ENCODE assay signal across 1 cellular context in genomic region chr19:45882652-45883585, GRCh38.
TF ChIP-seq lines count a peak whose summit lies in the region.

No MANE protein-coding gene starts in this region.

TF ChIP-seq in HepG2, 621 proteins besides CTCF, POLR2A, EP300 and RAD21 (continued from another document and continues in another):
- no peak for TF ChIP-seq AKNA (CRISPR knock-in tag; IDR thresholded peaks at IDR 0.05; ENCODE audit: borderline replicate concordance)
- peak; percentile 52 for TF ChIP-seq BRD4 (CRISPR knock-in tag; IDR thresholded peaks at IDR 0.05)
- TF ChIP-seq CEBPG (CRISPR knock-in tag; IDR thresholded peaks at IDR 0.05), result peak; percentile 34
- no peak; the same call in 1 of the 2 replicates for TF ChIP-seq IRF9 (CRISPR knock-in tag; IDR thresholded peaks at IDR 0.05; ENCODE audit: borderline replicate concordance)
- TF ChIP-seq DDIT3 (CRISPR knock-in tag; IDR thresholded peaks at IDR 0.05), result no peak
- no peak for TF ChIP-seq SYNCRIP (IDR thresholded peaks at IDR 0.05; ENCODE audit: insufficient read depth, low read depth, low read length)
- no peak for TF ChIP-seq ZNF468 (CRISPR knock-in tag; IDR thresholded peaks at IDR 0.05)
- TF ChIP-seq MED1 (CRISPR knock-in tag; IDR thresholded peaks at IDR 0.05), result peak; percentile 95
- no peak for TF ChIP-seq ZNF619 (CRISPR knock-in tag; IDR thresholded peaks at IDR 0.05)
- no peak for TF ChIP-seq U2AF1 (optimal IDR thresholded peaks at IDR 0.05; ENCODE audit: low read depth, low read length)
- TF ChIP-seq CBFB (CRISPR knock-in tag; IDR thresholded peaks at IDR 0.05), result peak; percentile 77
- TF ChIP-seq ZNF143 (CRISPR knock-in tag; IDR thresholded peaks at IDR 0.05), result peak; percentile 67; the same call in 1 of the 2 replicates
- 0 out of 2 replicates have a peak, but pooled peaks have one; percentile 77 for TF ChIP-seq RELA (CRISPR knock-in tag; IDR thresholded peaks at IDR 0.05)
- peak; percentile 83 for TF ChIP-seq GABPB1 (CRISPR knock-in tag; IDR thresholded peaks at IDR 0.05)
- no peak for TF ChIP-seq ZNF563 (CRISPR knock-in tag; IDR thresholded peaks at IDR 0.05)
- TF ChIP-seq ZBED4 (CRISPR knock-in tag; IDR thresholded peaks at IDR 0.05; ENCODE audit: borderline replicate concordance), result 0 out of 2 replicates have a peak, but pooled peaks have one; percentile 35
- peak; percentile 80; the same call in 1 of the 2 replicates for TF ChIP-seq HBP1 (CRISPR knock-in tag; IDR thresholded peaks at IDR 0.05; ENCODE audit: low read depth)
- 0 out of 2 replicates have a peak, but pooled peaks have one; percentile 26 for TF ChIP-seq ZNF780A (CRISPR knock-in tag; IDR thresholded peaks at IDR 0.05)
- peak; percentile 86 for TF ChIP-seq ZBTB7B (CRISPR knock-in tag; IDR thresholded peaks at IDR 0.05)
- TF ChIP-seq JUNB (CRISPR knock-in tag; IDR thresholded peaks at IDR 0.05; ENCODE audit: borderline replicate concordance), result no peak
- TF ChIP-seq RBM39 (IDR thresholded peaks at IDR 0.05; ENCODE audit: low read depth, low read length, poor library complexity, severe bottlenecking), result peak; percentile 44
- TF ChIP-seq ERF (CRISPR knock-in tag; IDR thresholded peaks at IDR 0.05), result peak; percentile 83; the same call in 1 of the 2 replicates
- TF ChIP-seq HHEX (CRISPR knock-in tag; IDR thresholded peaks at IDR 0.05), result no peak
- peak; percentile 64; the same call in 1 of the 2 replicates for TF ChIP-seq ZNF546 (CRISPR knock-in tag; conservative IDR thresholded peaks at IDR 0.05)
- peak; percentile 85 for TF ChIP-seq FOXP4 (CRISPR knock-in tag; IDR thresholded peaks at IDR 0.05)
- peak; percentile 38; the same call in 1 of the 2 replicates for TF ChIP-seq JUN (CRISPR knock-in tag; IDR thresholded peaks at IDR 0.05)
- peak; percentile 77 for TF ChIP-seq ZNF609 (CRISPR knock-in tag; IDR thresholded peaks at IDR 0.05; ENCODE audit: borderline replicate concordance)
